In genomic region chr22:29738118-29738815, GRCh38 we compare ENCODE assay signal across 34 cellular contexts. TPM values are rescaled to one million over a fixed set of nuclear protein-coding genes. Genes with fewer than 3 reads are reported as not detected.
"Had no signal": no experiment of that assay in that cellular context is flagged by ENCODE, and none has a peak within 500 bp of the region (broad histone marks: within the 10 kb centered on the region; RNA-seq: fewer than 3 reads in every experiment).

No MANE protein-coding gene starts in this region.

- H3K36me3 ChIP-seq: MG63, WERI-Rb-1 had no signal

- DNase-seq: activated CD4-positive, alpha-beta T cell treated with anti-CD3 and anti-CD28 coated beads, Interleukin-2, amount 10 ng/mL, durations not matched to agents 24 days and 14 days; activated CD4-positive, alpha-beta T cell treated with anti-CD3 and anti-CD28 coated beads, Interleukin-2, amount 50 U/mL, for 4 hours; activated CD8-positive, alpha-beta T cell treated with anti-CD3 and anti-CD28 coated beads for 36 hours; activated effector memory CD4-positive, alpha-beta T cell treated with anti-CD3 and anti-CD28 coated beads, Interleukin-2, amount 50 U/mL, for 16 hours; activated naive CD4-positive, alpha-beta T cell; activated naive CD4-positive, alpha-beta T cell treated with anti-CD3 and anti-CD28 coated beads, Interleukin-2, amount 50 U/mL, for 16 hours; activated naive CD8-positive, alpha-beta T cell treated with anti-CD3 and anti-CD28 coated beads for 36 hours; activated T-cell treated with anti-CD3 and anti-CD28 coated beads, Interleukin-2, amount 50 U/mL, for 1 hour; activated T-cell treated with anti-CD3 and anti-CD28 coated beads, Interleukin-2, amount 50 U/mL, for 72 hours; amniotic stem cell; aorta; brain microvascular endothelial cell; central memory CD4-positive, alpha-beta T cell; Kasumi-1; MG63; NCI-H1048; NCI-H1105 treated with DMSO at 0.1 percent for 48 hours; NCI-H1436; NCI-H1694; NCI-H1930; NCI-H345; NCI-H526; NCI-H748 treated with DMSO at 0.1 percent for 48 hours; NK-92 treated with Interleukin-12 subunit alpha and Interleukin-12 subunit beta, amount 100 ng/mL, for 24 hours; PC-3; Peyer's patch; Right ventricle myocardium superior; RPMI8226; T1000; WERI-Rb-1 had no signal

- H3K27ac ChIP-seq: brain microvascular endothelial cell, Peyer's patch, WERI-Rb-1 had no signal

- H3K9me3 ChIP-seq: MG63, Peyer's patch had no signal

- ATAC-seq: activated CD8-positive, alpha-beta T cell treated with anti-CD3 and anti-CD28 coated beads for 36 hours; activated T-cell treated with anti-CD3 and anti-CD28 coated beads, Interleukin-2, amount 50 U/mL, for 72 hours; activated T-helper 17 cell treated with anti-CD3 and anti-CD28 coated beads, Interleukin-2, amount 50 U/mL, for 72 hours; PC-3 had no signal

- H3K27me3 ChIP-seq: brain microvascular endothelial cell, MG63, Peyer's patch had no signal

- H3K4me3 ChIP-seq: MG63, Peyer's patch had no signal

RNA-seq across cellular contexts. Expression of gene CABP7, which starts 18.5 kb away (rescaled TPM):
- total RNA-seq: activated CD4-positive, alpha-beta T cell treated with anti-CD3 and anti-CD28 coated beads, Interleukin-2, amount 10 ng/mL, durations not matched to agents 24 days and 14 days; activated CD8-positive, alpha-beta memory T cell treated with anti-CD3 and anti-CD28 coated beads for 36 hours; aorta; NCI-H460; Right ventricle myocardium superior; T-helper 2 cell treated with Interferon-gamma antibody and Interleukin-4, amounts not matched to agents 100 ng/mL and 5 ng/mL, for 36 hours had no signal
